Comparison of ENCODE assay signal across 18 cellular contexts in the genomic region with DNA sequence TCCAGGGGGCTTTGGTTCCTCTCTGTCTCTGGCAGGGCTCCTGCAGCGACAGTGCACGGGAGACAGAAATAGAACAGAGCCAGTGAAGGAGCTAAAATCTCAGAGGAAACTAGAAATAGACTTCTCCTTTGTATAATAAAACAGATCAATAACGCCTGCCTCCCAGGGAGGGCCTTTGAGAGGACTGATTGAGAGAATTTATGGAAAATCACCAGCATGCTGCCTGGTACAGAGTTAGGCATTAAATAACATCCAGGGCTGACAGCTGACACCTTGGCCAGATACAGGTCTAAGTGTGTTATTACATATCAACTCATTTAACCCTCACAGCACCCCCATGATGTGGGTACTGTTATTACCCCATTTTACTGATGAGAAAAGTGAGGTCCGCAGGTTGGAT. TPM values are rescaled to one million over a fixed set of nuclear protein-coding genes. Genes with fewer than 3 reads are reported as not detected.
DNase-seq lines count a peak whose midpoint lies in the region; ATAC-seq and TF ChIP-seq lines count a peak whose summit lies in the region.
"Had no signal": no experiment of that assay in that cellular context is flagged by ENCODE, and none has a peak within 500 bp of the region (broad histone marks: within the 10 kb centered on the region; RNA-seq: fewer than 3 reads in every experiment).

No MANE protein-coding gene starts in this region.

- no peaks in the 10 kb centered on the region for H3K36me3 Mint-ChIP-seq in nephron (ENCODE audit: low read depth)
- H3K36me3 Mint-ChIP-seq: activated naive CD4-positive, alpha-beta T cell treated with anti-CD3 and anti-CD28 coated beads, Interleukin-2, amount 10 ng/mL, durations not matched to agents 7 days and 5 days had no signal

- H3K9me3 ChIP-seq in esophagus (ENCODE audit: control insufficient read depth in 2 of 2, insufficient read depth in 1 of 2, low read depth in 1 of 2, low read length in 1 of 2) (no peaks in the 10 kb centered on the region), thoracic aorta (no peaks in the 10 kb centered on the region)
- H3K9me3 ChIP-seq: BLaER1 treated with 17β-estradiol and CSF1 and Interleukin-3, amounts not matched to agents 10 nM and 100 nM; neutrophil had no signal

- H3K9me3 Mint-ChIP-seq in nephron: no peaks in the 10 kb centered on the region
- H3K9me3 Mint-ChIP-seq: activated naive CD4-positive, alpha-beta T cell treated with anti-CD3 and anti-CD28 coated beads, Interleukin-2, amount 10 ng/mL, durations not matched to agents 7 days and 5 days; IgD-negative memory B cell had no signal

- no peaks in the 10 kb centered on the region for H3K27me3 Mint-ChIP-seq in nephron (ENCODE audit: low read depth)
- H3K27me3 Mint-ChIP-seq: IgD-negative memory B cell had no signal

- no peak overlapping the region for H3K4me3 ChIP-seq in esophagus (ENCODE audit: low read depth in 1 of 2, low read length in 2 of 2)
- H3K4me3 ChIP-seq in thoracic aorta: peak overlapping the region; percentile 52
- H3K4me3 ChIP-seq: BLaER1 treated with 17β-estradiol and CSF1 and Interleukin-3, amounts not matched to agents 10 nM and 100 nM had no signal

- WGBS in esophagus, 2 donors: 72 to 76% methylated on average over 4 of the region's 4 CpGs

- peaks cover 0 to 7% of the 10 kb centered on the region in 2 donors for H3K36me3 ChIP-seq in esophagus (ENCODE audit: control insufficient read depth in 2 of 2, insufficient read depth in 2 of 2, low read length in 1 of 2)
- no peaks in the 10 kb centered on the region for H3K36me3 ChIP-seq in thoracic aorta
- H3K36me3 ChIP-seq: BLaER1 treated with 17β-estradiol and CSF1 and Interleukin-3, amounts not matched to agents 10 nM and 100 nM had no signal

- H3K27me3 ChIP-seq in esophagus (ENCODE audit: control insufficient read depth in 1 of 2, insufficient read depth in 2 of 2, low read length in 2 of 2) (no peaks in the 10 kb centered on the region), thoracic aorta (replicated peaks; ENCODE audit: insufficient read depth) (no peaks in the 10 kb centered on the region)
- H3K27me3 ChIP-seq: neutrophil had no signal

- peak overlapping the region in 1 of 3 experiments; percentile 57 for H3K4me3 Mint-ChIP-seq in nephron
- H3K4me3 Mint-ChIP-seq: activated naive CD4-positive, alpha-beta T cell treated with anti-CD3 and anti-CD28 coated beads, Interleukin-2, amount 10 ng/mL, durations not matched to agents 7 days and 5 days; IgD-negative memory B cell had no signal

- no peak for TF ChIP-seq CTCF in nephron (IDR thresholded peaks at IDR 0.05; ENCODE audit: unreplicated experiment in 3 of 3)
- TF ChIP-seq CTCF in thoracic aorta (IDR thresholded peaks at IDR 0.05): no peak

- H3K4me1 Mint-ChIP-seq in nephron: peaks cover 86% of the 10 kb centered on the region
- H3K4me1 Mint-ChIP-seq: activated naive CD4-positive, alpha-beta T cell treated with anti-CD3 and anti-CD28 coated beads, Interleukin-2, amount 10 ng/mL, durations not matched to agents 7 days and 5 days had no signal

- ATAC-seq in thoracic aorta (ENCODE audit: insufficient number of reproducible peaks, low FRiP score, low read depth) (no peak), HG03354 (IDR thresholded peaks at IDR 0.05; ENCODE audit: poor library complexity, severe bottlenecking, unreplicated experiment) (no peak)

- DNase-seq in NCI-H146 (lab: John Stamatoyannopoulos, UW) (peak; percentile 42), NCI-H146 treated with DMSO at 0.1 percent for 48 hours (lab: John Stamatoyannopoulos, UW; ENCODE audit: unreplicated experiment) (no peak), thoracic aorta (ENCODE audit: low spot score) (no peak), NCI-H1417 treated with DMSO at 0.1 percent for 48 hours (lab: John Stamatoyannopoulos, UW) (no peak), D341Med (ENCODE audit: low spot score) (no peak)
- DNase-seq: activated CD4-positive, alpha-beta T cell treated with anti-CD3 and anti-CD28 coated beads, Interleukin-2, amount 50 U/mL, for 4 hours; activated naive CD4-positive, alpha-beta T cell treated with anti-CD3 and anti-CD28 coated beads, Interleukin-2, amount 10 ng/mL, durations not matched to agents 7 days and 5 days; DMS153; erythroblast; islet precursor cell; stimulated activated CD4-positive, alpha-beta T cell treated with anti-CD3 and anti-CD28 coated beads, Interleukin-2, amount 100 ng/mL, for 24 hours; SW 1271 had no signal

- H3K27ac ChIP-seq in esophagus (ENCODE audit: low read depth in 2 of 2, low read length in 1 of 2): peak overlapping the region; percentile 11 to 67
- peak overlapping the region; percentile 71 to 85 for H3K27ac ChIP-seq in thoracic aorta
- H3K27ac ChIP-seq: BLaER1 treated with 17β-estradiol and CSF1 and Interleukin-3, amounts not matched to agents 10 nM and 100 nM; neutrophil had no signal

- H3K4me1 ChIP-seq in esophagus (ENCODE audit: control insufficient read depth in 2 of 2, insufficient read depth in 2 of 2, low read length in 1 of 2) (peaks cover 0 to 6% of the 10 kb centered on the region in 2 donors), thoracic aorta (ENCODE audit: control insufficient read depth in 1 of 2, low read depth in 2 of 2) (peaks cover 30 to 64% of the 10 kb centered on the region in 2 donors)

- peak overlapping the region in 2 of 3 experiments; percentile 62 to 65 for H3K27ac Mint-ChIP-seq in nephron
- H3K27ac Mint-ChIP-seq: activated naive CD4-positive, alpha-beta T cell treated with anti-CD3 and anti-CD28 coated beads, Interleukin-2, amount 10 ng/mL, durations not matched to agents 7 days and 5 days; IgD-negative memory B cell had no signal

RNA-seq across cellular contexts. Expression of gene MGLL, which starts 34.3 kb away (rescaled TPM):
- polyA plus RNA-seq in esophagus: 10 to 100 TPM; 78.0 to 99.1 TPM
- total RNA-seq in thoracic aorta: 10 to 100 TPM; 57.6 to 71.8 TPM
